1 cellular context compared by ENCODE assay signal in genomic region chrX:47321978-47322377, GRCh38.
TF ChIP-seq lines count a peak whose summit lies in the region.

No MANE protein-coding gene starts in this region.

TF ChIP-seq in IMR-90, 13 proteins besides CTCF, POLR2A, EP300 and RAD21:
- no peak for TF ChIP-seq RCOR1 (IDR thresholded peaks at IDR 0.05; ENCODE audit: insufficient replicate concordance, low read length)
- no peak for TF ChIP-seq MAZ (IDR thresholded peaks at IDR 0.05; ENCODE audit: borderline replicate concordance, low read depth, low read length)
- TF ChIP-seq NFE2L2 (IDR thresholded peaks at IDR 0.05; ENCODE audit: low read depth, low read length), result no peak
- TF ChIP-seq RFX5 (IDR thresholded peaks at IDR 0.05; ENCODE audit: low read depth, low read length), result no peak
- TF ChIP-seq BHLHE40 (IDR thresholded peaks at IDR 0.05; ENCODE audit: low read depth, low read length), result no peak
- no peak for TF ChIP-seq CHD1 (IDR thresholded peaks at IDR 0.05; ENCODE audit: low read depth, low read length)
- TF ChIP-seq SMC3 (IDR thresholded peaks at IDR 0.05; ENCODE audit: low read depth, low read length), result no peak
- TF ChIP-seq CEBPB (IDR thresholded peaks at IDR 0.05; ENCODE audit: low read depth, low read length), result no peak
- TF ChIP-seq ELK1 (IDR thresholded peaks at IDR 0.05; ENCODE audit: borderline replicate concordance, low read depth, low read length), result no peak
- TF ChIP-seq MXI1 (IDR thresholded peaks at IDR 0.05; ENCODE audit: borderline replicate concordance, low read depth, low read length), result no peak
- no peak for TF ChIP-seq MAFK (IDR thresholded peaks at IDR 0.05; ENCODE audit: low read depth, low read length)
- no peak for TF ChIP-seq USF2 (IDR thresholded peaks at IDR 0.05; ENCODE audit: low read depth, low read length)
- TF ChIP-seq FOS (IDR thresholded peaks at IDR 0.05; ENCODE audit: low read depth, low read length), result no peak
TF ChIP-seq in IMR-90: peak in this region for 0.
